In genomic region chr14:100274250-100274649, GRCh38 we compare ENCODE assay signal across 30 cellular contexts. TPM values are rescaled to one million over a fixed set of nuclear protein-coding genes. Genes with fewer than 3 reads are reported as not detected.
A peak's percentile ranks its signal among the peaks of the same experiment; 100 is the strongest.
DNase-seq lines count a peak whose midpoint lies in the region; ATAC-seq and TF ChIP-seq lines count a peak whose summit lies in the region.
"Had no signal": no experiment of that assay in that cellular context is flagged by ENCODE, and none has a peak within 500 bp of the region (broad histone marks: within the 10 kb centered on the region; RNA-seq: fewer than 3 reads in every experiment).

No MANE protein-coding gene starts in this region.

- H3K4me1 ChIP-seq in GM23338 (ENCODE audit: insufficient read depth) (peaks cover 52% of the 10 kb centered on the region), esophagus muscularis mucosa (peaks cover 7 to 47% (median 36%) of the 10 kb centered on the region in 4 donors)
- H3K4me1 ChIP-seq: foreskin keratinocyte had no signal

- H3K4me3 ChIP-seq in GM23338 (peak overlapping the region; percentile 5), esophagus muscularis mucosa (no peak overlapping the region)
- H3K4me3 ChIP-seq: esophagus squamous epithelium, left ventricle myocardium inferior, psoas muscle, sigmoid colon, suprapubic skin, upper lobe of right lung had no signal

- H3K9me3 Mint-ChIP-seq in activated T-cell treated with anti-CD3 and anti-CD28 coated beads, Interleukin-2, amount 50 U/mL, for 24 hours: no peaks in the 10 kb centered on the region
- no peaks in the 10 kb centered on the region for H3K9me3 Mint-ChIP-seq in GM23338
- no peaks in the 10 kb centered on the region for H3K9me3 Mint-ChIP-seq in activated naive CD8-positive, alpha-beta T cell treated with anti-CD3 and anti-CD28 coated beads, Interleukin-2, amount 50 U/mL, for 24 hours
- H3K9me3 Mint-ChIP-seq: activated T-helper 2 cell treated with anti-CD3 and anti-CD28 coated beads, Interferon-gamma antibody, Interleukin-2, Interleukin-4, amounts not matched to agents 10 μg/mL and 5 μg/mL and 100 μg/mL, durations not matched to agents 14 hours and 24 hours and 36 hours; T-helper 2 cell treated with Interferon-gamma antibody and Interleukin-4, amounts not matched to agents 5 μg/mL and 100 μg/mL, for 36 hours had no signal

- H3K36me3 Mint-ChIP-seq in activated T-cell treated with anti-CD3 and anti-CD28 coated beads, Interleukin-2, amount 50 U/mL, for 24 hours (ENCODE audit: low read depth): peaks cover 79% of the 10 kb centered on the region
- H3K36me3 Mint-ChIP-seq in GM23338 (ENCODE audit: low read depth): peaks cover 27% of the 10 kb centered on the region; the same call in 2 of the 3 replicates
- peaks cover 40% of the 10 kb centered on the region for H3K36me3 Mint-ChIP-seq in activated naive CD8-positive, alpha-beta T cell treated with anti-CD3 and anti-CD28 coated beads, Interleukin-2, amount 50 U/mL, for 24 hours (ENCODE audit: low read depth)

- 0 out of 2 replicates have a peak, but pooled peaks cover 8% of the 10 kb centered on the region for H3F3A ChIP-seq in GM23338 (replicated peaks; ENCODE audit: low read depth)

- H3K79me2 ChIP-seq in GM23338 (replicated peaks; ENCODE audit: insufficient read depth): peaks cover 97% of the 10 kb centered on the region

- no peak for DNase-seq in activated T-cell treated with anti-CD3 and anti-CD28 coated beads, Interleukin-2, amount 50 U/mL, for 24 hours
- no peak for DNase-seq in activated T-cell treated with anti-CD3 and anti-CD28 coated beads for 4 hours
- no peak for DNase-seq in GM23338 (ENCODE audit: low spot score)
- DNase-seq in activated naive CD8-positive, alpha-beta T cell treated with anti-CD3 and anti-CD28 coated beads, Interleukin-2, amount 50 U/mL, for 24 hours: no peak
- peak; percentile 44 for DNase-seq in putamen (ENCODE audit: low spot score)
- DNase-seq in NCI-H446 (lab: John Stamatoyannopoulos, UW): no peak
- DNase-seq in esophagus muscularis mucosa (ENCODE audit: extremely low spot score): no peak
- DNase-seq: activated CD4-positive, alpha-beta T cell treated with anti-CD3 and anti-CD28 coated beads, Interleukin-2, amount 50 U/mL, for 1 hour; central memory CD4-positive, alpha-beta T cell; DMS 273 treated with DMSO at 0.1 percent for 48 hours; esophagus squamous epithelium; foreskin keratinocyte; left ventricle myocardium inferior; MV-4-11; NCI-H1436; NCI-H2081; NCI-H2227 treated with DMSO at 0.1 percent for 48 hours; psoas muscle; Right ventricle myocardium superior; sigmoid colon; stimulated activated CD4-positive, alpha-beta T cell treated with anti-CD3 and anti-CD28 coated beads, Interleukin-12 subunit alpha, Interleukin-12 subunit beta, amount 100 ng/mL, for 4 hours; stimulated activated CD4-positive, alpha-beta T cell treated with anti-CD3 and anti-CD28 coated beads, Interleukin-4, amount 100 ng/mL, for 1 hour; upper lobe of right lung had no signal

- no peak for TF ChIP-seq EP300 in esophagus muscularis mucosa (IDR thresholded peaks at IDR 0.05)

- no peaks in the 10 kb centered on the region for H3K9me3 ChIP-seq in esophagus muscularis mucosa
- H3K9me3 ChIP-seq: esophagus squamous epithelium, left ventricle myocardium inferior, psoas muscle, sigmoid colon, suprapubic skin, upper lobe of right lung had no signal

- H3K27me3 ChIP-seq in GM23338 (ENCODE audit: insufficient read depth) (no peaks in the 10 kb centered on the region), esophagus muscularis mucosa (no peaks in the 10 kb centered on the region)
- H3K27me3 ChIP-seq: esophagus squamous epithelium, foreskin keratinocyte, sigmoid colon, suprapubic skin, upper lobe of right lung had no signal

- TF ChIP-seq CTCF in GM23338 (conservative IDR thresholded peaks at IDR 0.05; ENCODE audit: low read depth in 2 of 2): no peak
- no peak for TF ChIP-seq CTCF in esophagus muscularis mucosa (IDR thresholded peaks at IDR 0.05)

- no peaks in the 10 kb centered on the region for H3K9me2 ChIP-seq in GM23338 (ENCODE audit: insufficient read depth)

- H2AFZ ChIP-seq in GM23338: no peak overlapping the region

- H3K36me3 ChIP-seq in GM23338 (ENCODE audit: insufficient read depth) (peaks cover 5% of the 10 kb centered on the region), esophagus muscularis mucosa (peaks cover 0 to 26% (median 19%) of the 10 kb centered on the region in 4 donors)

- peaks cover 71% of the 10 kb centered on the region for H4K20me1 ChIP-seq in GM23338 (replicated peaks; ENCODE audit: insufficient read depth)

- peaks cover 61% of the 10 kb centered on the region for H3K4me1 Mint-ChIP-seq in activated T-cell treated with anti-CD3 and anti-CD28 coated beads, Interleukin-2, amount 50 U/mL, for 24 hours (ENCODE audit: low read depth)
- peaks cover 49% of the 10 kb centered on the region for H3K4me1 Mint-ChIP-seq in GM23338
- peaks cover 41% of the 10 kb centered on the region for H3K4me1 Mint-ChIP-seq in activated naive CD8-positive, alpha-beta T cell treated with anti-CD3 and anti-CD28 coated beads, Interleukin-2, amount 50 U/mL, for 24 hours

- H3K27me3 Mint-ChIP-seq in activated T-cell treated with anti-CD3 and anti-CD28 coated beads, Interleukin-2, amount 50 U/mL, for 24 hours: no peaks in the 10 kb centered on the region
- peaks cover 2% of the 10 kb centered on the region for H3K27me3 Mint-ChIP-seq in GM23338 (ENCODE audit: insufficient read depth, low read depth, poor library complexity)
- no peaks in the 10 kb centered on the region for H3K27me3 Mint-ChIP-seq in activated naive CD8-positive, alpha-beta T cell treated with anti-CD3 and anti-CD28 coated beads, Interleukin-2, amount 50 U/mL, for 24 hours

- intact Hi-C loops in esophagus muscularis mucosa (cut with DNase I): no loop called here

- peak overlapping the region; percentile 3; the same call in 1 of the 2 replicates for H3K27ac ChIP-seq in GM23338 (ENCODE audit: low read depth)
- H3K27ac ChIP-seq in esophagus muscularis mucosa (replicated peaks in 1 of 4): no peak overlapping the region
- H3K27ac ChIP-seq: esophagus squamous epithelium, foreskin keratinocyte, left ventricle myocardium inferior, psoas muscle, sigmoid colon, suprapubic skin, upper lobe of right lung had no signal

- peak overlapping the region; percentile 73 for H3K27ac Mint-ChIP-seq in activated T-cell treated with anti-CD3 and anti-CD28 coated beads, Interleukin-2, amount 50 U/mL, for 24 hours
- H3K27ac Mint-ChIP-seq in GM23338: no peak overlapping the region
- peak overlapping the region; percentile 78 for H3K27ac Mint-ChIP-seq in activated naive CD8-positive, alpha-beta T cell treated with anti-CD3 and anti-CD28 coated beads, Interleukin-2, amount 50 U/mL, for 24 hours
- H3K27ac Mint-ChIP-seq: activated T-helper 2 cell treated with anti-CD3 and anti-CD28 coated beads, Interferon-gamma antibody, Interleukin-2, Interleukin-4, amounts not matched to agents 10 μg/mL and 5 μg/mL and 100 μg/mL, durations not matched to agents 14 hours and 24 hours and 36 hours; T-helper 2 cell treated with Interferon-gamma antibody and Interleukin-4, amounts not matched to agents 5 μg/mL and 100 μg/mL, for 36 hours had no signal

- WGBS in esophagus muscularis mucosa: 96% methylated on average over 4 of the region's 4 CpGs

- no peak for ATAC-seq in GM23338
- ATAC-seq in activated naive CD8-positive, alpha-beta T cell treated with anti-CD3 and anti-CD28 coated beads, Interleukin-2, amount 50 U/mL, for 24 hours: no peak
- ATAC-seq in HG02870 (IDR thresholded peaks at IDR 0.05; ENCODE audit: unreplicated experiment): no peak
- ATAC-seq: foreskin keratinocyte, Panc1, upper lobe of right lung had no signal

- peak overlapping the region; percentile 31 for H3K4me2 ChIP-seq in GM23338

- H3K4me3 Mint-ChIP-seq in activated T-cell treated with anti-CD3 and anti-CD28 coated beads, Interleukin-2, amount 50 U/mL, for 24 hours: no peak overlapping the region
- H3K4me3 Mint-ChIP-seq in GM23338: peak overlapping the region; percentile 3; the same call in 1 of the 3 replicates
- no peak overlapping the region for H3K4me3 Mint-ChIP-seq in activated naive CD8-positive, alpha-beta T cell treated with anti-CD3 and anti-CD28 coated beads, Interleukin-2, amount 50 U/mL, for 24 hours
- H3K4me3 Mint-ChIP-seq: T-helper 2 cell treated with Interferon-gamma antibody and Interleukin-4, amounts not matched to agents 5 μg/mL and 100 μg/mL, for 36 hours had no signal

- TF ChIP-seq POLR2A in esophagus muscularis mucosa (IDR thresholded peaks at IDR 0.05; ENCODE audit: low read depth): no peak

TF ChIP-seq in GM23338, 12 proteins besides CTCF, POLR2A, EP300 and RAD21 (continues in another document):
- TF ChIP-seq EZH2phosphoT487 (IDR thresholded peaks at IDR 0.05; ENCODE audit: unreplicated experiment) (no peak), CREB1 (CRISPR knock-in tag; IDR thresholded peaks at IDR 0.05; ENCODE audit: low read depth) (no peak)

RNA-seq across cellular contexts. Expression of gene SLC25A29, which starts 32.0 kb away (rescaled TPM):
- 206 TPM in 2 replicates for total RNA-seq in GM23338 (2014; rRNA removed; shearing (Covaris generic))
- 65.6 and 67.3 TPM in 2 replicates for polyA plus RNA-seq in GM23338 (2016; fragmentation: Nextera tagmentation; extraction: Ambion mirVana)
- total RNA-seq in esophagus muscularis mucosa: 10 to 100 TPM; 37.4 to 63.0 (median 49.2) TPM

RNA-seq across cellular contexts. Expression of gene YY1, which starts 35.3 kb away (rescaled TPM):
- 79.5 and 88.2 TPM in 2 replicates for total RNA-seq in GM23338 (2014; rRNA removed; shearing (Covaris generic))
- polyA plus RNA-seq in GM23338 (2016; fragmentation: Nextera tagmentation; extraction: Ambion mirVana): 126 and 128 TPM in 2 replicates
- 10 to 100 TPM; 54.8 to 83.4 (median 62.7) TPM for total RNA-seq in esophagus muscularis mucosa

RNA-seq across cellular contexts. Expression of gene SLC25A47, which starts 48.9 kb away (rescaled TPM):
- total RNA-seq in GM23338 (2014; rRNA removed; shearing (Covaris generic)): not detected in 2 replicates
- polyA plus RNA-seq in GM23338 (2016; fragmentation: Nextera tagmentation; extraction: Ambion mirVana): not detected in 2 replicates
- total RNA-seq in esophagus muscularis mucosa: not detected
- total RNA-seq: activated T-helper 2 cell treated with anti-CD3 and anti-CD28 coated beads, Interferon-gamma antibody, Interleukin-2, Interleukin-4, amounts not matched to agents 10 μg/mL and 5 μg/mL and 100 μg/mL, durations not matched to agents 14 hours and 24 hours and 36 hours; esophagus squamous epithelium; foreskin keratinocyte; left ventricle myocardium inferior; myocyte; Right ventricle myocardium superior; sigmoid colon; upper lobe of right lung had no signal
- polyA plus RNA-seq: foreskin keratinocyte, keratinocyte had no signal
